ENCODE assay signal across 8 cellular contexts in the genomic region with DNA sequence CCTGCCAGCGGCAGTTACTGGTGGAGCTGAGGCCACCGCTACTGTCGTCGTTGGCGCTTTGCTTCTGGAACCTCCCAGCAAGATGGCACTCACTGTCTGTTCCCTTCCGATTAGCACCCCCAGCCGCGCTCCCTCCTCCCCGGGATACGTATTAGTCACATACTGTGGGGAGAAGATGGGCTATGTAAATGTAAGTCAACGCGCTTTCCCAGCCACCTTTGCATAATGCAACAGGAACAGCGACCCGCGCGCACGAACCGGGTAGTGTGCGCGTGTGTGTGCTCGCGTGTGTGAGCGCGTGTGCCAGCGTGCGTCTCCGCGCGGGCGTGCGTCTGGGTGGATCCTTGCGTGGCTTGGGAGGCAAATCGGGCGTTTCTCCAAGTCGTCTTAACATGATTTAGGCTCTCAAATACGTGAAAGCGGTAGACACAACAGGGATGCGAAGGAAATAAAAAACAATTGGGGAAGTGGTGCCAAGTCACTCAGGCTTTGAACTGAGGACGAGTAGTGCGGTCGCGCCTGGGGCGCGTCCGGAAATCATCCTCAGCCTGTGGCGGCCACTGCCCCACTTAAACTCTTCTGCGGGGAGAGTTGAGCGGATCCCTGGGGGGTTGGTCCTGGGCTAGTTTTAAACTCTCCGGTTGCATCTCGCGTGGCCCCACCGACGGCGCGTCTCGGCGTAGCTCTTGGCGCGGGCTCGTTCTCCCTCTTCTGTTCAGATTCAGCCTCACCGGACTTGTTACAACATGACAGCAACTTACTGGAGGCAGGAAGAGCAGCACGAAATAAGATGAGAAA. TPM values are rescaled to one million over a fixed set of nuclear protein-coding genes. Genes with fewer than 3 reads are reported as not detected.
DNase-seq lines count a peak whose midpoint lies in the region; ATAC-seq, FAIRE-seq and TF ChIP-seq lines count a peak whose summit lies in the region.

No MANE protein-coding gene starts in this region.

- TF ChIP-seq CTCF in HepG2 (CRISPR knock-in tag; IDR thresholded peaks at IDR 0.05), result 0 out of 2 replicates have a peak, but pooled peaks have one; percentile 12

- H3K4me3 ChIP-seq in HepG2 (replicated peaks in 1 of 3; ENCODE audit: insufficient read depth in 1 of 3, low read depth in 2 of 3, low read length in 3 of 3), result no peak overlapping the region

- intact Hi-C loops in HepG2 (cut with micrococcal nuclease; ENCODE audit: unreplicated experiment), result no loop called here

- no peaks in the 10 kb centered on the region for H4K20me1 ChIP-seq in HepG2 (ENCODE audit: insufficient read depth, low read length)

- no peak overlapping the region for H3K27ac ChIP-seq in HepG2 (ENCODE audit: extremely low read length, insufficient read depth, low read length)

- TF ChIP-seq POLR2A in HepG2 (IDR thresholded peaks at IDR 0.05; ENCODE audit: insufficient read depth in 1 of 2, low read depth in 2 of 2, low read length in 2 of 2), result no peak

- H3K27me3 ChIP-seq in HepG2 (ENCODE audit: control insufficient read depth in 1 of 2, insufficient read depth in 2 of 2, low read length in 2 of 2), result peaks cover 5 to 51% of the 10 kb centered on the region in 2 experiments

- in situ Hi-C loops in HepG2 (cut with HindIII; ENCODE audit: extremely low pct_ligation_motif_present, low pct_unique_long_range_greater_than_20kb), result no loop called here

- H3K4me2 ChIP-seq in HepG2 (ENCODE audit: low read depth, low read length), result no peak overlapping the region

- peaks cover 14% of the 10 kb centered on the region; the same call in 1 of the 2 replicates for H3K9me3 ChIP-seq in HepG2 (ENCODE audit: low read length)

- 49% methylated on average over 39 of the region's 62 CpGs for WGBS in HepG2 (ENCODE audit: low lambda C conversion rate)

- no TSS peak for BruUV-seq in HepG2 (replicated peaks; lab: Mats Ljungman, UMichigan)

- TF ChIP-seq RAD21 in HepG2 (CRISPR knock-in tag; IDR thresholded peaks at IDR 0.05), result no peak

- no peaks in the 10 kb centered on the region for H3K36me3 ChIP-seq in HepG2 (replicated peaks in 1 of 2; ENCODE audit: control insufficient read depth in 1 of 2, insufficient read depth in 2 of 2, low read length in 2 of 2)

- no peak overlapping the region for H3K9ac ChIP-seq in HepG2 (ENCODE audit: insufficient read depth, low read depth, low read length)

- H3K4me1 ChIP-seq in HepG2 (ENCODE audit: insufficient read depth, low read length), result no peaks in the 10 kb centered on the region

- H3K79me2 ChIP-seq in HepG2 (ENCODE audit: insufficient read depth, low read length), result no peaks in the 10 kb centered on the region

- no peak overlapping the region for H2AFZ ChIP-seq in HepG2 (ENCODE audit: low read length)

- CTCF ChIA-PET in HepG2 (lab: Yijun Ruan, JAX; ENCODE audit: low intra/inter-chr PET ratio, low total read pairs), result no interaction called here

- no peak for FAIRE-seq in HepG2 (lab: Jason Lieb, UNC)

- DNase-seq in EL (peak; percentile 85), NCI-H524 treated with DMSO at 0.1 percent for 48 hours (lab: John Stamatoyannopoulos, UW) (peak; percentile 75), ecto neural progenitor cell (ENCODE audit: low spot score) (peak; percentile 67), HepG2 (ENCODE audit: low spot score) (no peak), superior temporal gyrus (ENCODE audit: extremely low spot score) (peak; percentile 58), 8988T (no peak)
- no peak for DNase-seq in stimulated activated naive CD4-positive, alpha-beta T cell (lab: John Stamatoyannopoulos, UW)

- TF ChIP-seq EP300 in HepG2 (IDR thresholded peaks at IDR 0.05; ENCODE audit: low read depth in 2 of 2, low read length in 2 of 2), result no peak
- no peak for TF ChIP-seq EP300 in HepG2 (CRISPR knock-in tag; IDR thresholded peaks at IDR 0.05; ENCODE audit: borderline replicate concordance)

- 0 out of 3 replicates have a peak, but pooled peaks have one; percentile 17 for ATAC-seq in HepG2
- no peak for ATAC-seq in HG03521 (IDR thresholded peaks at IDR 0.05; ENCODE audit: unreplicated experiment)

- POLR2A ChIA-PET in HepG2 (lab: Yijun Ruan, JAX), result no interaction called here

TF ChIP-seq in HepG2, 621 proteins besides CTCF, POLR2A, EP300 and RAD21:
- TF ChIP-seq ZNF530 (CRISPR knock-in tag; IDR thresholded peaks at IDR 0.05; ENCODE audit: low read depth) (no peak), STAG1 (CRISPR knock-in tag; IDR thresholded peaks at IDR 0.05) (peak; percentile 39), ZNF777 (CRISPR knock-in tag; IDR thresholded peaks at IDR 0.05) (0 out of 2 replicates have a peak, but pooled peaks have one; percentile 25)

RNA-seq across cellular contexts. Expression of a gene that starts 1.8 kb away (rescaled TPM):
- not detected in 2 replicates for total RNA-seq in HepG2 (2016; rRNA removed; fragmentation: Illumina TruSeq; extraction: Trizol)
- total RNA-seq in HepG2 (2016; cell fraction: cytosol; rRNA removed; fragmentation: Illumina TruSeq; extraction: Trizol; ENCODE audit: low read depth), result not detected in 2 replicates
- not detected in 2 replicates for total RNA-seq in HepG2 (2016; cell fraction: insoluble cytoplasmic fraction; rRNA removed; fragmentation: Illumina TruSeq; extraction: Trizol)
- total RNA-seq in HepG2 (2016; cell fraction: membrane; rRNA removed; fragmentation: Illumina TruSeq; extraction: Trizol), result not detected in 2 replicates
- total RNA-seq in HepG2 (2016; cell fraction: nucleus; rRNA removed; fragmentation: Illumina TruSeq; extraction: Trizol), result 0.06 TPM in 1 of 2 replicates, not detected in the other
- 0.16 TPM in 1 of 2 replicates, not detected in the other for polyA plus RNA-seq in HepG2 (2011; rRNA removed)
- not detected in 2 replicates for polyA plus RNA-seq in HepG2 (2011; cell fraction: cytosol; rRNA removed)
- not detected in 2 replicates for polyA plus RNA-seq in HepG2 (2011; cell fraction: nucleus; rRNA removed)
- not detected in 2 replicates for polyA plus RNA-seq in HepG2 (2012)
- not detected in 2 replicates for polyA plus RNA-seq in HepG2 (2016; cell fraction: cytosol; fragmentation: Illumina TruSeq; extraction: Trizol; ENCODE audit: low read depth)
- not detected in 2 replicates for polyA plus RNA-seq in HepG2 (2016; cell fraction: insoluble cytoplasmic fraction; fragmentation: Illumina TruSeq; extraction: Trizol; ENCODE audit: low read depth)
- polyA plus RNA-seq in HepG2 (2016; cell fraction: membrane; fragmentation: Illumina TruSeq; extraction: Trizol; ENCODE audit: low read depth), result not detected in 2 replicates
- polyA plus RNA-seq in HepG2 (2016; cell fraction: nucleus; fragmentation: Illumina TruSeq; extraction: Trizol; ENCODE audit: insufficient read depth, low read depth), result not detected in 2 replicates
- polyA minus RNA-seq in HepG2 (2011; rRNA and poly(A)+ RNA removed; ENCODE audit: low replicate concordance), result 7.6 TPM in 1 of 2 replicates, not detected in the other
- not detected in 2 replicates for polyA minus RNA-seq in HepG2 (2011; cell fraction: cytosol; rRNA and poly(A)+ RNA removed)
- polyA minus RNA-seq in HepG2 (2011; cell fraction: nucleus; rRNA and poly(A)+ RNA removed), result 0.26 TPM in 1 of 2 replicates, not detected in the other

Comparison
In these comparisons a context has a peak if more than half of its experiments do, and no peak if none do; other contexts are left out.
1. DNase-seq: peak in EL (single experiment), NCI-H524 treated with DMSO at 0.1 percent for 48 hours (single experiment), ecto neural progenitor cell (single experiment) and superior temporal gyrus (single experiment); none in HepG2 (single experiment), stimulated activated naive CD4-positive, alpha-beta T cell (0 of 6) and 8988T (single experiment).